Comparison of ENCODE assay signal across 8 cellular contexts in genomic region chr10:62681211-62681940, GRCh38.
DNase-seq lines count a peak whose midpoint lies in the region; ATAC-seq lines count a peak whose summit lies in the region.

No MANE protein-coding gene starts in this region.

- peak; percentile 97 for ATAC-seq in GM21526 (IDR thresholded peaks at IDR 0.05; ENCODE audit: low FRiP score, unreplicated experiment)
- peak; percentile 97 for ATAC-seq in stimulated activated naive CD8-positive, alpha-beta T cell treated with anti-CD3 and anti-CD28 coated beads, Interleukin-15, Interleukin-2, amounts not matched to agents 100 U/mL and 50 U/mL, for 24 hours

- DNase-seq in Caki2 (ENCODE audit: low read depth) (peak; percentile 33), HuH-7 (ENCODE audit: low spot score) (peak; percentile 14), kidney tubule cell (ENCODE audit: low spot score) (peak; percentile 14), hippocampal formation (lab: John Stamatoyannopoulos, UW) (no peak), NCI-H510A treated with DMSO at 0.1 percent for 48 hours (lab: John Stamatoyannopoulos, UW) (no peak)
- DNase-seq in activated CD8-positive, alpha-beta memory T cell treated with anti-CD3 and anti-CD28 coated beads for 48 hours (ENCODE audit: low read depth in 2 of 3, low spot score in 2 of 3) = peak; percentile 38 to 68 (median 43)
- peak; percentile 85 for DNase-seq in stimulated activated naive CD8-positive, alpha-beta T cell treated with anti-CD3 and anti-CD28 coated beads, Interleukin-15, Interleukin-2, amounts not matched to agents 100 U/mL and 50 U/mL, for 24 hours

- in situ Hi-C loops in Caki2 (cut with HindIII; ENCODE audit: low pct_unique_long_range_greater_than_20kb, low sequenced_read_pairs) = no loop called here

Comparison
In these comparisons a context has a peak if more than half of its experiments do, and no peak if none do; other contexts are left out.
1. DNase-seq: peak in Caki2 (single experiment), HuH-7 (single experiment), activated CD8-positive, alpha-beta memory T cell treated with anti-CD3 and anti-CD28 coated beads for 48 hours (3 of 3), kidney tubule cell (single experiment) and stimulated activated naive CD8-positive, alpha-beta T cell treated with anti-CD3 and anti-CD28 coated beads, Interleukin-15, Interleukin-2, amounts not matched to agents 100 U/mL and 50 U/mL, for 24 hours (single experiment); none in hippocampal formation (0 of 2) and NCI-H510A treated with DMSO at 0.1 percent for 48 hours (single experiment).